Comparison of ENCODE assay signal across 23 cellular contexts in genomic region chr18:13176847-13177246, GRCh38. TPM values are rescaled to one million over a fixed set of nuclear protein-coding genes. Genes with fewer than 3 reads are reported as not detected.
A peak's percentile ranks its signal among the peaks of the same experiment; 100 is the strongest.
DNase-seq lines count a peak whose midpoint lies in the region; ATAC-seq and TF ChIP-seq lines count a peak whose summit lies in the region.
"Had no signal": no experiment of that assay in that cellular context is flagged by ENCODE, and none has a peak within 500 bp of the region (broad histone marks: within the 10 kb centered on the region; RNA-seq: fewer than 3 reads in every experiment).

No MANE protein-coding gene starts in this region.

- H3K4me3 Mint-ChIP-seq in activated naive CD8-positive, alpha-beta T cell treated with anti-CD3 and anti-CD28 coated beads, Interleukin-2, amount 10 ng/mL, durations not matched to agents 7 days and 5 days = peak overlapping the region; percentile 39
- H3K4me3 Mint-ChIP-seq in activated naive CD8-positive, alpha-beta T cell treated with anti-CD3 and anti-CD28 coated beads for 36 hours = no peak overlapping the region
- H3K4me3 Mint-ChIP-seq in T-helper 2 cell treated with Interferon-gamma antibody and Interleukin-4, amounts not matched to agents 5 μg/mL and 100 μg/mL, for 36 hours = peak overlapping the region; percentile 44

- intact Hi-C loops in transverse colon (cut with DNase I; ENCODE audit: low total_unique reads) (no loop called here), body of pancreas (cut with DNase I) (no loop called here)

- no peak for ATAC-seq in activated naive CD8-positive, alpha-beta T cell treated with anti-CD3 and anti-CD28 coated beads, Interleukin-2, amount 10 ng/mL, durations not matched to agents 7 days and 5 days (ENCODE audit: low read depth)
- ATAC-seq in body of pancreas = no peak
- ATAC-seq: SK-N-SH treated with all-trans-retinoic acid at 6 μM for 48 hours had no signal

- H3K9me3 Mint-ChIP-seq in activated naive CD8-positive, alpha-beta T cell treated with anti-CD3 and anti-CD28 coated beads, Interleukin-2, amount 10 ng/mL, durations not matched to agents 7 days and 5 days = no peaks in the 10 kb centered on the region
- no peaks in the 10 kb centered on the region for H3K9me3 Mint-ChIP-seq in activated naive CD8-positive, alpha-beta T cell treated with anti-CD3 and anti-CD28 coated beads for 36 hours
- H3K9me3 Mint-ChIP-seq in T-helper 2 cell treated with Interferon-gamma antibody and Interleukin-4, amounts not matched to agents 5 μg/mL and 100 μg/mL, for 36 hours = no peaks in the 10 kb centered on the region

- H3K9ac ChIP-seq in liver (ENCODE audit: low read depth in 1 of 2, low read length in 2 of 2) = peak overlapping the region; percentile 41 to 71

- TF ChIP-seq POLR2A in transverse colon (IDR thresholded peaks at IDR 0.05) (peak; percentile 54), body of pancreas (IDR thresholded peaks at IDR 0.05) (no peak)

- no peak for TF ChIP-seq EP300 in transverse colon (IDR thresholded peaks at IDR 0.05; ENCODE audit: low read depth)

- no peak for DNase-seq in activated naive CD8-positive, alpha-beta T cell treated with anti-CD3 and anti-CD28 coated beads, Interleukin-2, amount 10 ng/mL, durations not matched to agents 7 days and 5 days
- no peak for DNase-seq in activated naive CD8-positive, alpha-beta T cell treated with anti-CD3 and anti-CD28 coated beads for 36 hours
- no peak for DNase-seq in T-helper 2 cell treated with Interferon-gamma antibody and Interleukin-4, amounts not matched to agents 5 μg/mL and 100 μg/mL, for 36 hours (ENCODE audit: low spot score)
- DNase-seq in transverse colon (peak; percentile 46), NCI-H1930 (lab: John Stamatoyannopoulos, UW) (no peak), body of pancreas (no peak), NOMO-1 (lab: John Stamatoyannopoulos, UW; ENCODE audit: unreplicated experiment in 2 of 2) (no peak)
- DNase-seq: activated CD4-positive, CD25-positive, alpha-beta regulatory T cell treated with anti-CD3 and anti-CD28 coated beads, Interleukin-2, amount 50 U/mL, for 72 hours; activated naive CD4-positive, alpha-beta T cell treated with anti-CD3 and anti-CD28 coated beads, Interleukin-2, amount 50 U/mL, for 16 hours; COR-L47; cortex of kidney; hypothalamus; NCI-H1694; NCI-H2227 treated with DMSO at 0.1 percent for 48 hours; retina; testis had no signal

- peaks cover 15% of the 10 kb centered on the region for H3K27me3 Mint-ChIP-seq in activated naive CD8-positive, alpha-beta T cell treated with anti-CD3 and anti-CD28 coated beads, Interleukin-2, amount 10 ng/mL, durations not matched to agents 7 days and 5 days
- H3K27me3 Mint-ChIP-seq in activated naive CD8-positive, alpha-beta T cell treated with anti-CD3 and anti-CD28 coated beads for 36 hours = no peaks in the 10 kb centered on the region
- peaks cover 13% of the 10 kb centered on the region for H3K27me3 Mint-ChIP-seq in T-helper 2 cell treated with Interferon-gamma antibody and Interleukin-4, amounts not matched to agents 5 μg/mL and 100 μg/mL, for 36 hours (ENCODE audit: low read depth)

- POLR2A ChIA-PET in activated naive CD8-positive, alpha-beta T cell treated with anti-CD3 and anti-CD28 coated beads, Interleukin-2, amount 10 ng/mL, durations not matched to agents 7 days and 5 days (lab: Charles Lee) = no interaction called here

- H3K36me3 Mint-ChIP-seq in activated naive CD8-positive, alpha-beta T cell treated with anti-CD3 and anti-CD28 coated beads, Interleukin-2, amount 10 ng/mL, durations not matched to agents 7 days and 5 days = no peaks in the 10 kb centered on the region
- H3K36me3 Mint-ChIP-seq in activated naive CD8-positive, alpha-beta T cell treated with anti-CD3 and anti-CD28 coated beads for 36 hours = no peaks in the 10 kb centered on the region
- H3K36me3 Mint-ChIP-seq in T-helper 2 cell treated with Interferon-gamma antibody and Interleukin-4, amounts not matched to agents 5 μg/mL and 100 μg/mL, for 36 hours (ENCODE audit: low read depth) = no peaks in the 10 kb centered on the region

- in situ Hi-C loops in transverse colon (cut with MboI; ENCODE audit: low pct_ligation_motif_present in 1 of 4, low pct_unique_long_range_greater_than_20kb in 1 of 4, low sequenced_read_pairs in 3 of 4) = no loop called here

- peaks cover 6 to 52% (median 21%) of the 10 kb centered on the region in 4 donors for H3K4me1 ChIP-seq in liver (ENCODE audit: control insufficient read depth in 4 of 4, insufficient read depth in 4 of 4, low read length in 3 of 4)
- H3K4me1 ChIP-seq in transverse colon = peaks cover 0 to 36% (median 20%) of the 10 kb centered on the region in 4 donors
- H3K4me1 ChIP-seq in body of pancreas = no peaks in the 10 kb centered on the region
- H3K4me1 ChIP-seq: testis had no signal

- whole genome bisulfite sequencing in liver = 41% methylated on average over 13 of the region's 13 CpGs
- WGBS in transverse colon (ENCODE audit: low coverage in 1 of 2), 2 donors = 47 to 59% methylated on average over 3 to 13 of the region's 13 CpGs
- WGBS in body of pancreas, 2 donors = 93 to 94% methylated on average over 13 of the region's 13 CpGs

- TF ChIP-seq RAD21 in liver (IDR thresholded peaks at IDR 0.05) = no peak

- TF ChIP-seq CTCF in liver (IDR thresholded peaks at IDR 0.05; ENCODE audit: low read depth, low read length, missing input control) (no peak), transverse colon (IDR thresholded peaks at IDR 0.05) (no peak), body of pancreas (IDR thresholded peaks at IDR 0.05) (no peak)

- H3K4me1 Mint-ChIP-seq in activated naive CD8-positive, alpha-beta T cell treated with anti-CD3 and anti-CD28 coated beads, Interleukin-2, amount 10 ng/mL, durations not matched to agents 7 days and 5 days = peaks cover 9% of the 10 kb centered on the region
- H3K4me1 Mint-ChIP-seq in activated naive CD8-positive, alpha-beta T cell treated with anti-CD3 and anti-CD28 coated beads for 36 hours = peaks cover 17% of the 10 kb centered on the region
- peaks cover 23% of the 10 kb centered on the region for H3K4me1 Mint-ChIP-seq in T-helper 2 cell treated with Interferon-gamma antibody and Interleukin-4, amounts not matched to agents 5 μg/mL and 100 μg/mL, for 36 hours (ENCODE audit: low read depth)

- H3K27ac ChIP-seq in liver (ENCODE audit: low read depth in 1 of 2, low read length in 2 of 2) (peak overlapping the region; percentile 92 to 95), transverse colon (peak overlapping the region; percentile 50 to 70 (median 60)), body of pancreas (no peak overlapping the region)
- H3K27ac ChIP-seq: HL-60, neutrophil, RWPE1, testis had no signal

- no peak overlapping the region for H3K27ac Mint-ChIP-seq in activated naive CD8-positive, alpha-beta T cell treated with anti-CD3 and anti-CD28 coated beads, Interleukin-2, amount 10 ng/mL, durations not matched to agents 7 days and 5 days
- H3K27ac Mint-ChIP-seq in activated naive CD8-positive, alpha-beta T cell treated with anti-CD3 and anti-CD28 coated beads for 36 hours = no peak overlapping the region
- no peak overlapping the region for H3K27ac Mint-ChIP-seq in T-helper 2 cell treated with Interferon-gamma antibody and Interleukin-4, amounts not matched to agents 5 μg/mL and 100 μg/mL, for 36 hours

- no peaks in the 10 kb centered on the region for H3K27me3 ChIP-seq in liver (ENCODE audit: control insufficient read depth in 4 of 4, insufficient read depth in 4 of 4, low read length in 3 of 4)
- no peaks in the 10 kb centered on the region for H3K27me3 ChIP-seq in transverse colon
- H3K27me3 ChIP-seq in body of pancreas = no peaks in the 10 kb centered on the region
- H3K27me3 ChIP-seq: neutrophil, testis had no signal

- H3K9me3 ChIP-seq in liver (ENCODE audit: control insufficient read depth in 4 of 4, low read length in 3 of 4) (no peaks in the 10 kb centered on the region), transverse colon (no peaks in the 10 kb centered on the region), body of pancreas (no peaks in the 10 kb centered on the region)
- H3K9me3 ChIP-seq: neutrophil, testis had no signal

- no peaks in the 10 kb centered on the region for H3K36me3 ChIP-seq in liver (ENCODE audit: control insufficient read depth in 4 of 4, insufficient read depth in 3 of 4, low read depth in 1 of 4, low read length in 3 of 4)
- no peaks in the 10 kb centered on the region for H3K36me3 ChIP-seq in transverse colon
- no peaks in the 10 kb centered on the region for H3K36me3 ChIP-seq in body of pancreas (replicated peaks in 1 of 2; ENCODE audit: insufficient read depth in 1 of 2, low read depth in 2 of 2)
- H3K36me3 ChIP-seq: neutrophil had no signal

- H3K4me3 ChIP-seq in liver (ENCODE audit: low read depth in 1 of 3, low read length in 3 of 3) (peak overlapping the region in 1 of 3 donors; percentile 7), transverse colon (peak overlapping the region in 2 of 4 donors; percentile 6 to 31), body of pancreas (no peak overlapping the region)
- H3K4me3 ChIP-seq: testis had no signal

RNA-seq across cellular contexts. Expression of gene LDLRAD4, which starts 41.7 kb away (rescaled TPM):
- 10 to 100 TPM; 40.3 to 44.3 TPM for total RNA-seq in activated naive CD8-positive, alpha-beta T cell treated with anti-CD3 and anti-CD28 coated beads, Interleukin-2, amount 10 ng/mL, durations not matched to agents 7 days and 5 days
- total RNA-seq in activated naive CD8-positive, alpha-beta T cell treated with anti-CD3 and anti-CD28 coated beads for 36 hours = 10 to 100 TPM; 27.4 to 27.5 TPM
- total RNA-seq in liver (10 to 100 TPM; 15.6 to 41.7 TPM), transverse colon (100 to 1,000 TPM in 1 of 4 donors, 10 to 100 TPM in 3; 34.8 to 277 (median 60.6) TPM), body of pancreas (10 to 100 TPM in 1 of 2 donors, 1 to 10 TPM in 1; 8.6 to 35.9 TPM)
- 1 to 10 TPM; 4.8 to 9.8 TPM for polyA plus RNA-seq in liver
- polyA plus RNA-seq: AG04450, keratinocyte had no signal

Comparison
In these comparisons a context has a peak if more than half of its experiments do, and no peak if none do; other contexts are left out.
1. H3K27ac ChIP-seq: peak in liver (2 of 2) and transverse colon (4 of 4); none in body of pancreas (0 of 4).